38 cellular contexts compared by ENCODE assay signal in genomic region chr3:190773948-190774347, GRCh38.
"Had no signal": no experiment of that assay in that cellular context is flagged by ENCODE, and none has a peak within 500 bp of the region (broad histone marks: within the 10 kb centered on the region; RNA-seq: fewer than 3 reads in every experiment).

No MANE protein-coding gene starts in this region.

- FAIRE-seq: RCC 7860, TTC549 had no signal

- DNase-seq: activated CD4-positive, alpha-beta memory T cell treated with anti-CD3 and anti-CD28 coated beads for 36 hours; activated CD4-positive, alpha-beta T cell treated with anti-CD3 and anti-CD28 coated beads for 36 hours; activated CD4-positive, alpha-beta T cell treated with anti-CD3 and anti-CD28 coated beads, Interleukin-2, amount 10 ng/mL, durations not matched to agents 7 days and 5 days; activated CD8-positive, alpha-beta memory T cell treated with anti-CD3 and anti-CD28 coated beads for 24 hours; activated CD8-positive, alpha-beta memory T cell treated with anti-CD3 and anti-CD28 coated beads, Interleukin-2, amount 10 ng/mL, durations not matched to agents 7 days and 5 days; activated CD8-positive, alpha-beta memory T cell treated with anti-CD3 and anti-CD28 coated beads, Interleukin-2, amount 50 U/mL, for 48 hours; activated effector memory CD4-positive, alpha-beta T cell treated with anti-CD3 and anti-CD28 coated beads, Interleukin-2, amount 50 U/mL, for 16 hours; activated naive CD4-positive, alpha-beta T cell; activated naive CD4-positive, alpha-beta T cell treated with anti-CD3 and anti-CD28 coated beads, Interleukin-2, amount 50 U/mL, for 16 hours; activated naive CD8-positive, alpha-beta T cell treated with anti-CD3 and anti-CD28 coated beads for 36 hours; activated T-cell treated with anti-CD3 and anti-CD28 coated beads, Interleukin-2, amount 50 U/mL, for 48 hours; amniotic stem cell; aorta; brain microvascular endothelial cell; Kasumi-1; KG1; NCI-H1092 treated with DMSO at 0.1 percent for 48 hours; NCI-H1417; NCI-H146; NCI-H187; NCI-H2029 treated with DMSO at 0.1 percent for 48 hours; NCI-H2107; NCI-H2171 treated with DMSO at 0.1 percent for 48 hours; NCI-H2227 treated with DMSO at 0.1 percent for 48 hours; NCI-H446; NCI-H510A treated with DMSO at 0.1 percent for 48 hours; NCI-H526 treated with DMSO at 0.1 percent for 48 hours; NCI-H82; PC-3; SHP77 treated with DMSO at 0.1 percent for 48 hours; SK-N-SH had no signal

- H3K27ac Mint-ChIP-seq: activated CD4-positive, alpha-beta memory T cell treated with anti-CD3 and anti-CD28 coated beads for 36 hours; activated CD4-positive, alpha-beta T cell treated with anti-CD3 and anti-CD28 coated beads for 36 hours; activated CD4-positive, alpha-beta T cell treated with anti-CD3 and anti-CD28 coated beads, Interleukin-2, amount 10 ng/mL, durations not matched to agents 7 days and 5 days; activated CD8-positive, alpha-beta memory T cell treated with anti-CD3 and anti-CD28 coated beads, Interleukin-2, amount 10 ng/mL, durations not matched to agents 7 days and 5 days; activated naive CD8-positive, alpha-beta T cell treated with anti-CD3 and anti-CD28 coated beads for 36 hours; activated T-helper 17 cell treated with anti-CD3 and anti-CD28 coated beads, Interleukin-2, amount 50 U/mL, for 72 hours; T-helper 1 cell treated with Interleukin-12 subunit alpha and Interleukin-12 subunit beta and Interleukin-4 antibody, amounts not matched to agents 30 μg/mL and 1 μg/mL, for 36 hours; T-helper 2 cell treated with Interferon-gamma antibody and Interleukin-4, amounts not matched to agents 5 μg/mL and 100 μg/mL, for 36 hours had no signal

- H3K27me3 ChIP-seq: brain microvascular endothelial cell, SJSA1 had no signal

- H3K4me1 ChIP-seq: SJSA1 had no signal

- H3K9me3 Mint-ChIP-seq: T-helper 1 cell treated with Interleukin-12 subunit alpha and Interleukin-12 subunit beta and Interleukin-4 antibody, amounts not matched to agents 30 μg/mL and 1 μg/mL, for 36 hours; T-helper 2 cell treated with Interferon-gamma antibody and Interleukin-4, amounts not matched to agents 5 μg/mL and 100 μg/mL, for 36 hours had no signal

- H3K4me2 ChIP-seq: SK-N-SH had no signal

- H3K9ac ChIP-seq: SK-N-SH had no signal

- H3K36me3 ChIP-seq: brain microvascular endothelial cell, SJSA1 had no signal

- H3K27me3 Mint-ChIP-seq: activated CD4-positive, alpha-beta memory T cell treated with anti-CD3 and anti-CD28 coated beads for 36 hours; activated CD4-positive, alpha-beta T cell treated with anti-CD3 and anti-CD28 coated beads for 36 hours; activated CD4-positive, alpha-beta T cell treated with anti-CD3 and anti-CD28 coated beads, Interleukin-2, amount 10 ng/mL, durations not matched to agents 7 days and 5 days; activated CD8-positive, alpha-beta memory T cell treated with anti-CD3 and anti-CD28 coated beads, Interleukin-2, amount 10 ng/mL, durations not matched to agents 7 days and 5 days; activated naive CD8-positive, alpha-beta T cell treated with anti-CD3 and anti-CD28 coated beads for 36 hours; activated T-helper 17 cell treated with anti-CD3 and anti-CD28 coated beads, Interleukin-2, amount 50 U/mL, for 72 hours; central memory CD8-positive, alpha-beta T cell had no signal

- H3K9me3 ChIP-seq: SJSA1, SK-N-SH had no signal

- H3K4me1 Mint-ChIP-seq: activated CD4-positive, alpha-beta T cell treated with anti-CD3 and anti-CD28 coated beads for 36 hours; activated CD4-positive, alpha-beta T cell treated with anti-CD3 and anti-CD28 coated beads, Interleukin-2, amount 10 ng/mL, durations not matched to agents 7 days and 5 days; activated CD8-positive, alpha-beta memory T cell treated with anti-CD3 and anti-CD28 coated beads, Interleukin-2, amount 10 ng/mL, durations not matched to agents 7 days and 5 days; activated naive CD8-positive, alpha-beta T cell treated with anti-CD3 and anti-CD28 coated beads for 36 hours; activated T-helper 17 cell treated with anti-CD3 and anti-CD28 coated beads, Interleukin-2, amount 50 U/mL, for 72 hours; central memory CD8-positive, alpha-beta T cell had no signal

- ATAC-seq: activated CD4-positive, alpha-beta T cell treated with anti-CD3 and anti-CD28 coated beads for 36 hours; activated CD8-positive, alpha-beta memory T cell treated with anti-CD3 and anti-CD28 coated beads, Interleukin-2, amount 10 ng/mL, durations not matched to agents 7 days and 5 days; activated T-helper 17 cell treated with anti-CD3 and anti-CD28 coated beads, Interleukin-2, amount 50 U/mL, for 72 hours; PC-3 had no signal

- H3K4me3 Mint-ChIP-seq: activated CD4-positive, alpha-beta memory T cell treated with anti-CD3 and anti-CD28 coated beads for 36 hours; activated CD4-positive, alpha-beta T cell treated with anti-CD3 and anti-CD28 coated beads for 36 hours; activated CD4-positive, alpha-beta T cell treated with anti-CD3 and anti-CD28 coated beads, Interleukin-2, amount 10 ng/mL, durations not matched to agents 7 days and 5 days; activated CD8-positive, alpha-beta memory T cell treated with anti-CD3 and anti-CD28 coated beads, Interleukin-2, amount 10 ng/mL, durations not matched to agents 7 days and 5 days; activated naive CD8-positive, alpha-beta T cell treated with anti-CD3 and anti-CD28 coated beads for 36 hours; activated T-helper 17 cell treated with anti-CD3 and anti-CD28 coated beads, Interleukin-2, amount 50 U/mL, for 72 hours; central memory CD8-positive, alpha-beta T cell; T-helper 1 cell treated with Interleukin-12 subunit alpha and Interleukin-12 subunit beta and Interleukin-4 antibody, amounts not matched to agents 30 μg/mL and 1 μg/mL, for 36 hours; T-helper 2 cell treated with Interferon-gamma antibody and Interleukin-4, amounts not matched to agents 5 μg/mL and 100 μg/mL, for 36 hours had no signal

- H3K36me3 Mint-ChIP-seq: activated CD4-positive, alpha-beta memory T cell treated with anti-CD3 and anti-CD28 coated beads for 36 hours; activated CD8-positive, alpha-beta memory T cell treated with anti-CD3 and anti-CD28 coated beads, Interleukin-2, amount 10 ng/mL, durations not matched to agents 7 days and 5 days; activated naive CD8-positive, alpha-beta T cell treated with anti-CD3 and anti-CD28 coated beads for 36 hours had no signal

- H3K27ac ChIP-seq: brain microvascular endothelial cell, SJSA1 had no signal

- H3K4me3 ChIP-seq: SJSA1 had no signal
